14 cellular contexts compared by ENCODE assay signal in genomic region chr4:53281438-53281837, GRCh38.
"Had no signal": no experiment of that assay in that cellular context is flagged by ENCODE, and none has a peak within 500 bp of the region (broad histone marks: within the 10 kb centered on the region; RNA-seq: fewer than 3 reads in every experiment).

No MANE protein-coding gene starts in this region.

- H3K4me3 Mint-ChIP-seq: activated naive CD4-positive, alpha-beta T cell treated with anti-CD3 and anti-CD28 coated beads for 36 hours; activated T-helper 17 cell treated with anti-CD3 and anti-CD28 coated beads, Interleukin-2, amount 50 U/mL, for 72 hours; central memory CD8-positive, alpha-beta T cell; endodermal cell; neural crest cell; stimulated activated memory B cell treated with anti-CD40 and anti-IgM and Interleukin-4, amounts not matched to agents 10 μg/mL and 1 μg/mL and 100 μg/mL, for 72 hours had no signal

- H3K9me3 ChIP-seq: ovary, tibial artery, vagina had no signal

- H3K4me1 ChIP-seq: tibial artery, vagina had no signal

- ATAC-seq: activated T-helper 17 cell treated with anti-CD3 and anti-CD28 coated beads, Interleukin-2, amount 50 U/mL, for 72 hours; stimulated activated memory B cell treated with anti-CD40 and anti-IgM and Interleukin-4, amounts not matched to agents 10 μg/mL and 1 μg/mL and 100 μg/mL, for 72 hours had no signal

- H3K27me3 ChIP-seq: ovary, tibial artery, vagina had no signal

- H3K36me3 ChIP-seq: ovary, tibial artery, vagina had no signal

- H3K27me3 Mint-ChIP-seq: activated T-helper 17 cell treated with anti-CD3 and anti-CD28 coated beads, Interleukin-2, amount 50 U/mL, for 72 hours; central memory CD8-positive, alpha-beta T cell; stimulated activated memory B cell treated with anti-CD40 and anti-IgM and Interleukin-4, amounts not matched to agents 10 μg/mL and 1 μg/mL and 100 μg/mL, for 72 hours had no signal

- DNase-seq: activated CD4-positive, alpha-beta T cell treated with anti-CD3 and anti-CD28 coated beads, Interleukin-2, amount 50 U/mL, for 1 hour; activated CD4-positive, CD25-positive, alpha-beta regulatory T cell; activated naive CD4-positive, alpha-beta T cell treated with anti-CD3 and anti-CD28 coated beads for 36 hours; activated T-cell treated with anti-CD3 and anti-CD28 coated beads for 4 hours; endodermal cell; erythroblast; ovary; tibial artery had no signal

- H3K27ac ChIP-seq: ovary, skin epidermis, tibial artery, vagina had no signal

- H3K4me3 ChIP-seq: ovary, skin epidermis, tibial artery, vagina had no signal

- H3K4me1 Mint-ChIP-seq: activated T-helper 17 cell treated with anti-CD3 and anti-CD28 coated beads, Interleukin-2, amount 50 U/mL, for 72 hours; central memory CD8-positive, alpha-beta T cell; endodermal cell; neural crest cell had no signal

- H3K9me3 Mint-ChIP-seq: activated T-helper 17 cell treated with anti-CD3 and anti-CD28 coated beads, Interleukin-2, amount 50 U/mL, for 72 hours; central memory CD8-positive, alpha-beta T cell; endodermal cell; neural crest cell had no signal

- H3K27ac Mint-ChIP-seq: activated naive CD4-positive, alpha-beta T cell treated with anti-CD3 and anti-CD28 coated beads for 36 hours; activated T-helper 17 cell treated with anti-CD3 and anti-CD28 coated beads, Interleukin-2, amount 50 U/mL, for 72 hours; endodermal cell; stimulated activated memory B cell treated with anti-CD40 and anti-IgM and Interleukin-4, amounts not matched to agents 10 μg/mL and 1 μg/mL and 100 μg/mL, for 72 hours had no signal
